ENCODE assay signal across 23 cellular contexts in the genomic region with DNA sequence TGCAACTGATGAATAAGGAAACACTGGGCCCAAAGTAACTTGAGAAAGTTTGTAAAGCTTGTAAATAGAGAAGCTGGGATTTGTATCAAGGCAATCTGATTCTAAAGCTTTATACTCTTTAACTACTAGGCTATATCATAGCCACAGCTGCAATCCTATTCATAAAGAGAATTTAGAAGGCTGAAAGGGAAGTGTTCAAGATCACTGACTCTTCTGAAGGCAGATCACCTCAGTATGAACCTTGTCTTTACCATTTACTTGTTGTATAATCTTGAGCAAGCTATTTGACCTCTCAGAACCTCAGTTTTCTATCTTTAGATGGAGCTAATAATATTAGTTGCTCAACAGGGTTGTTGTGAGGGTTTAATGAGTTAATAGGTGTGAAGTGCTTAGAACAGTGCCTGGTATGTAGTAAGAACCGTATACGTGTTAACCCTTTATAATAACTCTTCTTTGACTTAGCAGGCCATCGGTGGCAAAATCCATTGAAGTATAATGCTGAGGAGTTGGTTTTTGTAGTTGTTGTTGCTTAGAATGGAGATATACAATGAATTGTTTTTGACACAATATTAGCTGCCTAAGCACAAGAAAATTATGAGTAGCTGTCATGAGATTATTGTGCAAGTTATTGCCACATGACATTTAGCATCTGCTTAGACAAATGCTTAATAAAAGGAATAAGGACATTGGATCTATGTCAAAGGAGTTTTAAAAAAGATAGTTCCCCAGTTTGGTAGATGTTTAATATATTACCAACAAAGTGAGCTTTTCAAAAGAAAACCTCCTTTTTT.
"Had no signal": no experiment of that assay in that cellular context is flagged by ENCODE, and none has a peak within 500 bp of the region (broad histone marks: within the 10 kb centered on the region; RNA-seq: fewer than 3 reads in every experiment).

No MANE protein-coding gene starts in this region.

- FAIRE-seq: islet of Langerhans, pancreas, small intestine, urothelium cell line had no signal

- H3K27ac ChIP-seq: esophagus muscularis mucosa, gastrocnemius medialis, psoas muscle, thyroid gland had no signal

- H3K4me3 ChIP-seq: esophagus muscularis mucosa, gastrocnemius medialis, heart left ventricle, pancreas, psoas muscle, thyroid gland had no signal

- H3K9me3 ChIP-seq: esophagus muscularis mucosa, gastrocnemius medialis, heart left ventricle, pancreas, psoas muscle, thyroid gland had no signal

- H3K27me3 ChIP-seq: esophagus muscularis mucosa, gastrocnemius medialis, heart left ventricle, pancreas, thyroid gland had no signal

- H3K36me3 ChIP-seq: esophagus muscularis mucosa, gastrocnemius medialis, heart left ventricle, pancreas, thyroid gland had no signal

- ATAC-seq: activated naive CD4-positive, alpha-beta T cell treated with anti-CD3 and anti-CD28 coated beads, Interleukin-2, amount 50 U/mL, for 72 hours; heart left ventricle; psoas muscle; right cardiac atrium; WTC11 had no signal

- DNase-seq: activated T-cell treated with anti-CD3 and anti-CD28 coated beads, Interleukin-2, amount 50 U/mL, for 1 hour; aorta; dermis blood vessel endothelial cell; effector memory CD4-positive, alpha-beta T cell; gastrocnemius medialis; heart left ventricle; left cardiac atrium; mesenchymal stem cell; nephron progenitor cell; pancreas; psoas muscle; right cardiac atrium; small intestine; stimulated activated CD4-positive, alpha-beta T cell treated with anti-CD3 and anti-CD28 coated beads, Interleukin-15, amount 100 ng/mL, for 24 hours; stimulated activated CD8-positive, alpha-beta memory T cell treated with anti-CD3 and anti-CD28 coated beads, Interleukin-4, amount 100 ng/mL, for 48 hours; stimulated activated naive CD4-positive, alpha-beta T cell; T1000; thyroid gland had no signal

- H3K4me1 ChIP-seq: esophagus muscularis mucosa, pancreas, thyroid gland had no signal
